ENCODE assay signal across 14 cellular contexts in genomic region chr18:67514465-67514864, GRCh38. TPM values are rescaled to one million over a fixed set of nuclear protein-coding genes. Genes with fewer than 3 reads are reported as not detected.
DNase-seq lines count a peak whose midpoint lies in the region; ATAC-seq and TF ChIP-seq lines count a peak whose summit lies in the region.
"Had no signal": no experiment of that assay in that cellular context is flagged by ENCODE, and none has a peak within 500 bp of the region (broad histone marks: within the 10 kb centered on the region; RNA-seq: fewer than 3 reads in every experiment).

No MANE protein-coding gene starts in this region.

- no peak overlapping the region for H3K27ac ChIP-seq in GM23338 (ENCODE audit: low read depth)
- H3K27ac ChIP-seq: Peyer's patch, stomach had no signal

- no peaks in the 10 kb centered on the region for H3F3A ChIP-seq in GM23338 (replicated peaks; ENCODE audit: low read depth)

- no peak for ATAC-seq in GM23338
- ATAC-seq in HG03354 (IDR thresholded peaks at IDR 0.05; ENCODE audit: poor library complexity, severe bottlenecking, unreplicated experiment) = no peak
- ATAC-seq in activated T-cell treated with anti-CD3 and anti-CD28 coated beads, Interleukin-2, amount 50 U/mL, for 4 hours = no peak
- ATAC-seq: HCT116, sciatic nerve had no signal

- DNase-seq in GM23338 (ENCODE audit: low spot score) (no peak), adipocyte (ENCODE audit: low read depth) (peak; percentile 23), foreskin fibroblast (no peak), LoVo (ENCODE audit: low spot score) (no peak)
- DNase-seq in activated T-cell treated with anti-CD3 and anti-CD28 coated beads, Interleukin-2, amount 50 U/mL, for 4 hours = no peak
- DNase-seq: activated CD4-positive, alpha-beta T cell treated with anti-CD3 and anti-CD28 coated beads, Interleukin-2, amount 50 U/mL, for 4 hours; Caco-2; Peyer's patch; stomach had no signal

- H3K9me2 ChIP-seq in GM23338 (ENCODE audit: insufficient read depth) = no peaks in the 10 kb centered on the region

- no peaks in the 10 kb centered on the region for H3K27me3 ChIP-seq in GM23338 (ENCODE audit: insufficient read depth)
- no peaks in the 10 kb centered on the region for H3K27me3 ChIP-seq in adipocyte (replicated peaks; ENCODE audit: control insufficient read depth, insufficient read depth, low read length)
- H3K27me3 ChIP-seq in skeletal muscle satellite cell (ENCODE audit: control insufficient read depth, insufficient read depth, low read length) = no peaks in the 10 kb centered on the region
- H3K27me3 ChIP-seq: Peyer's patch, stomach had no signal

- H3K4me1 ChIP-seq in GM23338 (ENCODE audit: insufficient read depth) = peaks cover 48% of the 10 kb centered on the region
- peaks cover 38% of the 10 kb centered on the region for H3K4me1 ChIP-seq in adipocyte (ENCODE audit: control insufficient read depth, insufficient read depth, low read length)
- peaks cover 41% of the 10 kb centered on the region for H3K4me1 ChIP-seq in skeletal muscle satellite cell (ENCODE audit: control insufficient read depth, insufficient read depth, low read length)
- H3K4me1 ChIP-seq: Caco-2 had no signal

- no peak for TF ChIP-seq CTCF in GM23338 (conservative IDR thresholded peaks at IDR 0.05; ENCODE audit: low read depth in 2 of 2)
- no peak for TF ChIP-seq CTCF in foreskin fibroblast (IDR thresholded peaks at IDR 0.05; ENCODE audit: low read depth, low read length)

- peak overlapping the region; percentile 93 for H3K4me3 Mint-ChIP-seq in GM23338
- H3K4me3 Mint-ChIP-seq in activated T-cell treated with anti-CD3 and anti-CD28 coated beads, Interleukin-2, amount 50 U/mL, for 4 hours = no peak overlapping the region

- no peaks in the 10 kb centered on the region for H3K9me3 Mint-ChIP-seq in GM23338
- no peaks in the 10 kb centered on the region for H3K9me3 Mint-ChIP-seq in activated T-cell treated with anti-CD3 and anti-CD28 coated beads, Interleukin-2, amount 50 U/mL, for 4 hours
- H3K9me3 Mint-ChIP-seq: activated T-helper 2 cell treated with anti-CD3 and anti-CD28 coated beads, Interferon-gamma antibody, Interleukin-2, Interleukin-4, amounts not matched to agents 10 μg/mL and 5 μg/mL and 100 μg/mL, durations not matched to agents 14 hours and 24 hours and 36 hours had no signal

- H3K9ac ChIP-seq in adipocyte (ENCODE audit: low read length) (peak overlapping the region; percentile 95), skeletal muscle satellite cell (ENCODE audit: low read depth, low read length) (peak overlapping the region; percentile 99)

- H3K79me2 ChIP-seq in GM23338 (replicated peaks; ENCODE audit: insufficient read depth) = peaks cover 64% of the 10 kb centered on the region

- H3K9me3 ChIP-seq in adipocyte (ENCODE audit: control insufficient read depth, low read length) = no peaks in the 10 kb centered on the region
- no peaks in the 10 kb centered on the region for H3K9me3 ChIP-seq in skeletal muscle satellite cell (replicated peaks; ENCODE audit: low read length)
- H3K9me3 ChIP-seq: Caco-2, Peyer's patch, stomach had no signal

- H3K36me3 Mint-ChIP-seq in GM23338 (ENCODE audit: low read depth) = peaks cover 52% of the 10 kb centered on the region
- no peaks in the 10 kb centered on the region for H3K36me3 Mint-ChIP-seq in activated T-cell treated with anti-CD3 and anti-CD28 coated beads, Interleukin-2, amount 50 U/mL, for 4 hours (ENCODE audit: insufficient read depth)

- H3K4me2 ChIP-seq in GM23338 = peak overlapping the region; percentile 86
- H3K4me2 ChIP-seq in skeletal muscle satellite cell (ENCODE audit: low read length) = peak overlapping the region; percentile 85

- H3K4me1 Mint-ChIP-seq in GM23338 = peaks cover 49% of the 10 kb centered on the region
- peaks cover 20% of the 10 kb centered on the region for H3K4me1 Mint-ChIP-seq in activated T-cell treated with anti-CD3 and anti-CD28 coated beads, Interleukin-2, amount 50 U/mL, for 4 hours (ENCODE audit: low read depth)

- peaks cover 4% of the 10 kb centered on the region; the same call in 1 of the 2 replicates for H4K20me1 ChIP-seq in GM23338 (replicated peaks; ENCODE audit: insufficient read depth)

- H3K4me3 ChIP-seq in GM23338 (peak overlapping the region; percentile 94), adipocyte (ENCODE audit: low read length) (peak overlapping the region; percentile 94), foreskin fibroblast (ENCODE audit: low read depth in 1 of 2, low read length in 2 of 2) (peak overlapping the region; percentile 75 to 90), skeletal muscle satellite cell (ENCODE audit: low read length) (peak overlapping the region; percentile 93)
- H3K4me3 ChIP-seq: Peyer's patch had no signal

- H3K27me3 Mint-ChIP-seq in GM23338 (ENCODE audit: insufficient read depth, low read depth, poor library complexity) = peaks cover 6% of the 10 kb centered on the region
- H3K27me3 Mint-ChIP-seq in activated T-cell treated with anti-CD3 and anti-CD28 coated beads, Interleukin-2, amount 50 U/mL, for 4 hours (ENCODE audit: low read depth) = peaks cover 6% of the 10 kb centered on the region

- no peak overlapping the region for H3K27ac Mint-ChIP-seq in GM23338
- H3K27ac Mint-ChIP-seq: activated T-helper 2 cell treated with anti-CD3 and anti-CD28 coated beads, Interferon-gamma antibody, Interleukin-2, Interleukin-4, amounts not matched to agents 10 μg/mL and 5 μg/mL and 100 μg/mL, durations not matched to agents 14 hours and 24 hours and 36 hours had no signal

- H2AFZ ChIP-seq in GM23338 = no peak overlapping the region

- no peaks in the 10 kb centered on the region for H3K36me3 ChIP-seq in GM23338 (ENCODE audit: insufficient read depth)
- peaks cover 29% of the 10 kb centered on the region for H3K36me3 ChIP-seq in adipocyte (ENCODE audit: control insufficient read depth, insufficient read depth, low read length, severe bottlenecking)
- peaks cover 59% of the 10 kb centered on the region for H3K36me3 ChIP-seq in skeletal muscle satellite cell (ENCODE audit: insufficient read depth, low read length)
- H3K36me3 ChIP-seq: Peyer's patch, stomach had no signal

TF ChIP-seq in GM23338, 12 proteins besides CTCF, POLR2A, EP300 and RAD21 (continues in another document):
- TF ChIP-seq EZH2phosphoT487 (IDR thresholded peaks at IDR 0.05; ENCODE audit: unreplicated experiment) = no peak
- no peak for TF ChIP-seq ZNF114 (CRISPR knock-in tag; IDR thresholded peaks at IDR 0.05)
- no peak for TF ChIP-seq ZNF462 (CRISPR knock-in tag; IDR thresholded peaks at IDR 0.05)

RNA-seq across cellular contexts. Expression of gene DSEL, which starts 2.1 kb away (rescaled TPM):
- total RNA-seq in GM23338 (2014; rRNA removed; shearing (Covaris generic)) = 20.8 and 24.1 TPM in 2 replicates
- polyA plus RNA-seq in GM23338 (2016; fragmentation: Nextera tagmentation; extraction: Ambion mirVana) = 4.9 and 5.7 TPM in 2 replicates
- total RNA-seq in skeletal muscle satellite cell (2012; rRNA removed) = 81.4 and 102 TPM in 2 replicates
- under 1 TPM; 0.18 to 0.50 (median 0.41) TPM for total RNA-seq in activated T-cell treated with anti-CD3 and anti-CD28 coated beads, Interleukin-2, amount 50 U/mL, for 4 hours

Comparison
In these comparisons a context has a peak if more than half of its experiments do, and no peak if none do; other contexts are left out.
1. RNA of gene DSEL, which starts 2.1 kb away (total RNA-seq): 20.8 to 24.1 TPM in GM23338; 0.18 to 0.50 TPM in activated T-cell treated with anti-CD3 and anti-CD28 coated beads, Interleukin-2, amount 50 U/mL, for 4 hours; every median in the first group is over 10 times any median in the second.
2. Peak in every context shown above with its lines, with median percentiles within 50 percentile points of each other: H3K4me3 ChIP-seq.